Comparison of ENCODE assay signal across 11 cellular contexts in the genomic region with DNA sequence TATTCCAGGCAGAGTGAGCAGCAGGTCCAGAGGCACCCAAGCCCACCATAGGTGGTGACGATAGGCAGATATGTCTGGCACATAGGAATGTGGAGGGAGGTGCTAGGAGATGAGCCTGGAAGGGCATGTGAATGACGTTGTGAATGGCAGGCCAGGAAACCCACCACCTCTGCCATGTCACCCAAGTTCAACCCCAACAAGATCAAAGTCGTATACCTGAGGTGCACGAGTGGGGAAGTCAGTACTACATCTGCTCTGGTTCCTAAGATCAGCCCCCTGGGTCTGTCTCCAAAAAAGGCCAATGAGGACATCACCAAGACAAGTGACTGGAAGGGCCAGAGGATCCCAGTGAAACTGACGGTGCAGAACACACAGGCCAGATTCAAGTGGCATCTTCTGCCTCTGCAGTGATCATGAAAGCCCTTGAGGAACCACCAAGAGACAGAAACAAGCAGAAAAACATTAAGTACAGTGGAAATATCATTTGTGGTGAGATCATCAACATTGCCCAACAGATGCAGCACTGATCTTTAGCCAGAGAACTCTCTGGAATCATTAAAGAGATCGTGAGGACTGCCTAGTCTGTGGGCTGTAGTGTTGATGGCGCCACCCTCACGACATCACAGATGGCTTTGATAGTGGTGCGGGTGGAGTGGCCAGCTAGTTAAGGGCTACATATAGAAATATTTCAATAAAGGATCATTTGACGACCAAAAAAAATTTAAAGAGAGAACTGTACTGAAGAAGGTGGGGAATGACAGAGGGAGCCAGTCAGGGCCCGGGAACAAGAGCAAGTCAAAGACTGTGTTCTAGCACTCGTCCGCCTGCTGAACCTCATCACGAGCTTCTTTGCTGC.
DNase-seq lines count a peak whose midpoint lies in the region; ATAC-seq, FAIRE-seq and TF ChIP-seq lines count a peak whose summit lies in the region.
"Had no signal": no experiment of that assay in that cellular context is flagged by ENCODE, and none has a peak within 500 bp of the region (broad histone marks: within the 10 kb centered on the region; RNA-seq: fewer than 3 reads in every experiment).

No MANE protein-coding gene starts in this region.

- no peaks in the 10 kb centered on the region for H4K20me1 ChIP-seq in hepatocyte (ENCODE audit: insufficient read depth, poor library complexity, severe bottlenecking)

- intact Hi-C loops in breast epithelium (cut with DNase I; ENCODE audit: low total_unique reads), result no loop called here

- TF ChIP-seq CTCF in HFFc6 (IDR thresholded peaks at IDR 0.05) (no peak), breast epithelium (IDR thresholded peaks at IDR 0.05) (no peak), hepatocyte (IDR thresholded peaks at IDR 0.05; ENCODE audit: poor library complexity) (no peak)

- DNase-seq in HFFc6 (peak; percentile 70), breast epithelium (ENCODE audit: low spot score in 2 of 2) (no peak), hepatocyte (ENCODE audit: low spot score) (no peak), GM12891 (ENCODE audit: insufficient read length, low spot score) (no peak), pons (ENCODE audit: low spot score) (no peak)
- DNase-seq: NCI-H1436 treated with DMSO at 0.1 percent for 48 hours; stimulated activated naive CD8-positive, alpha-beta T cell treated with anti-CD3 and anti-CD28 coated beads, Interleukin-15, amount 100 ng/mL, for 72 hours had no signal

- H3K4me1 ChIP-seq in breast epithelium (no peaks in the 10 kb centered on the region), hepatocyte (ENCODE audit: insufficient read depth) (peaks cover 12% of the 10 kb centered on the region)

- TF ChIP-seq POLR2A in breast epithelium (IDR thresholded peaks at IDR 0.05) (no peak), GM12891 (IDR thresholded peaks at IDR 0.05; ENCODE audit: low read depth, low read length) (no peak)

- no peak overlapping the region for H2AFZ ChIP-seq in hepatocyte

- no peak overlapping the region for H3K4me3 Mint-ChIP-seq in HFFc6
- H3K4me3 Mint-ChIP-seq in stimulated activated memory B cell treated with anti-CD40 and anti-IgM and Interleukin-4, amounts not matched to agents 10 μg/mL and 1 μg/mL and 100 μg/mL, for 72 hours, result no peak overlapping the region
- H3K4me3 Mint-ChIP-seq: stimulated activated naive CD8-positive, alpha-beta T cell treated with anti-CD3 and anti-CD28 coated beads, Interleukin-15, amount 100 ng/mL, for 72 hours had no signal

- H3K4me2 ChIP-seq in hepatocyte, result no peak overlapping the region

- peak overlapping the region; percentile 61 to 65 for H3K27ac ChIP-seq in breast epithelium
- peak overlapping the region; percentile 36 for H3K27ac ChIP-seq in hepatocyte
- H3K27ac ChIP-seq: VCaP had no signal

- H3K36me3 ChIP-seq in breast epithelium (no peaks in the 10 kb centered on the region), hepatocyte (replicated peaks; ENCODE audit: insufficient read depth, low read depth) (no peaks in the 10 kb centered on the region)

- H3K4me3 ChIP-seq in breast epithelium (no peak overlapping the region), hepatocyte (no peak overlapping the region)

- no peaks in the 10 kb centered on the region for H3K9me3 ChIP-seq in breast epithelium
- H3K9me3 ChIP-seq in hepatocyte (ENCODE audit: low read depth), result no peaks in the 10 kb centered on the region

- peaks cover 72% of the 10 kb centered on the region for H3K4me1 Mint-ChIP-seq in HFFc6 (ENCODE audit: low read depth)
- H3K4me1 Mint-ChIP-seq in stimulated activated memory B cell treated with anti-CD40 and anti-IgM and Interleukin-4, amounts not matched to agents 10 μg/mL and 1 μg/mL and 100 μg/mL, for 72 hours, result peaks cover 68% of the 10 kb centered on the region

- H3K27ac Mint-ChIP-seq in HFFc6, result peak overlapping the region; percentile 73
- H3K27ac Mint-ChIP-seq in stimulated activated memory B cell treated with anti-CD40 and anti-IgM and Interleukin-4, amounts not matched to agents 10 μg/mL and 1 μg/mL and 100 μg/mL, for 72 hours, result peak overlapping the region; percentile 64
- H3K27ac Mint-ChIP-seq: stimulated activated naive CD8-positive, alpha-beta T cell treated with anti-CD3 and anti-CD28 coated beads, Interleukin-15, amount 100 ng/mL, for 72 hours had no signal

- no peaks in the 10 kb centered on the region for H3K79me2 ChIP-seq in hepatocyte

- H3K27me3 ChIP-seq in breast epithelium (no peaks in the 10 kb centered on the region), hepatocyte (no peaks in the 10 kb centered on the region)

- no peak for FAIRE-seq in GM12891 (lab: Jason Lieb, UNC)

- no peaks in the 10 kb centered on the region; the same call in 1 of the 2 replicates for H3K27me3 Mint-ChIP-seq in HFFc6 (ENCODE audit: insufficient read depth)
- H3K27me3 Mint-ChIP-seq in stimulated activated memory B cell treated with anti-CD40 and anti-IgM and Interleukin-4, amounts not matched to agents 10 μg/mL and 1 μg/mL and 100 μg/mL, for 72 hours, result no peaks in the 10 kb centered on the region

- no peaks in the 10 kb centered on the region for H3K9me3 Mint-ChIP-seq in HFFc6
- no peaks in the 10 kb centered on the region for H3K9me3 Mint-ChIP-seq in stimulated activated memory B cell treated with anti-CD40 and anti-IgM and Interleukin-4, amounts not matched to agents 10 μg/mL and 1 μg/mL and 100 μg/mL, for 72 hours
- H3K9me3 Mint-ChIP-seq: stimulated activated naive CD8-positive, alpha-beta T cell treated with anti-CD3 and anti-CD28 coated beads, Interleukin-15, amount 100 ng/mL, for 72 hours had no signal

- ATAC-seq in stimulated activated memory B cell treated with anti-CD40 and anti-IgM and Interleukin-4, amounts not matched to agents 10 μg/mL and 1 μg/mL and 100 μg/mL, for 72 hours, result no peak
- ATAC-seq in GM21619 (IDR thresholded peaks at IDR 0.05; ENCODE audit: unreplicated experiment), result no peak
- ATAC-seq: left colon; stimulated activated naive CD8-positive, alpha-beta T cell treated with anti-CD3 and anti-CD28 coated beads, Interleukin-15, amount 100 ng/mL, for 72 hours had no signal

- WGBS in hepatocyte (ENCODE audit: low lambda C conversion rate, missing lambda C conversion rate), result 86% methylated on average over 14 of the region's 14 CpGs

- H3K9me2 ChIP-seq in hepatocyte (replicated peaks; ENCODE audit: insufficient read depth), result no peaks in the 10 kb centered on the region

- no peaks in the 10 kb centered on the region for H3K36me3 Mint-ChIP-seq in HFFc6 (ENCODE audit: low read depth)
- H3K36me3 Mint-ChIP-seq in stimulated activated memory B cell treated with anti-CD40 and anti-IgM and Interleukin-4, amounts not matched to agents 10 μg/mL and 1 μg/mL and 100 μg/mL, for 72 hours, result no peaks in the 10 kb centered on the region

TF ChIP-seq in GM12891, 5 proteins besides CTCF, POLR2A, EP300 and RAD21:
- TF ChIP-seq TAF1 (IDR thresholded peaks at IDR 0.05; ENCODE audit: low read depth, low read length), result no peak
- no peak for TF ChIP-seq POLR2AphosphoS5 (IDR thresholded peaks at IDR 0.05; ENCODE audit: low read depth, low read length)
- TF ChIP-seq SPI1 (IDR thresholded peaks at IDR 0.05; ENCODE audit: low read depth, low read length), result no peak
- TF ChIP-seq POU2F2 (IDR thresholded peaks at IDR 0.05; ENCODE audit: low read depth, low read length), result no peak
- no peak for TF ChIP-seq PAX5 (IDR thresholded peaks at IDR 0.05; ENCODE audit: insufficient read depth, low read length, severe bottlenecking)
TF ChIP-seq in GM12891: peak in this region for 0.
